Comparison of ENCODE assay signal across 19 cellular contexts in the genomic region with DNA sequence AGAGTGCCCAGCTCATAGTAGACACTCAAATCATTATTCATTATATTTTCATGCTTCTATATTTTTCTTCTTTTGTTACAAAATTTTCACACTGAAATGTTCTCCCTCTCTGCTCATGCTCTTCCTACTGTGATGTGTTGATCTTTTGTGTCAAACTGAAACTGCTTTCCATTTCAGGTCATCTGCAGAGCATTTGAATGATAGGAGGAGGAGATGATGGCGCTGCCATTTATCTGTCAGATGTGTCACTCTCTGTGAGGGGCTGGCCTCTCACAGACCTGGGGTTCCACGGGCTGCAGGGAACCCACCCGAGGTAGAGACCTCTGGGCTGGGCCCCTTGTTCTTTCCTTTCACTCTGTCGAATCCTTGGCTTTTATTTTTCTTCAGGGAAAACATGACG. TPM values are rescaled to one million over a fixed set of nuclear protein-coding genes. Genes with fewer than 3 reads are reported as not detected.
DNase-seq lines count a peak whose midpoint lies in the region; ATAC-seq and TF ChIP-seq lines count a peak whose summit lies in the region.
"Had no signal": no experiment of that assay in that cellular context is flagged by ENCODE, and none has a peak within 500 bp of the region (broad histone marks: within the 10 kb centered on the region; RNA-seq: fewer than 3 reads in every experiment).

No MANE protein-coding gene starts in this region.

- peak overlapping the region; percentile 97 for H3K4me2 ChIP-seq in BLaER1
- H3K4me2 ChIP-seq in Karpas-422 (ENCODE audit: low read depth, low read length, poor library complexity, severe bottlenecking): peak overlapping the region; percentile 56
- H3K4me2 ChIP-seq: KMS-11 had no signal

- H3K4me1 ChIP-seq in BLaER1: peaks cover 71% of the 10 kb centered on the region
- H3K4me1 ChIP-seq in Karpas-422 (ENCODE audit: low read length): peaks cover 38% of the 10 kb centered on the region
- peaks cover 1% of the 10 kb centered on the region for H3K4me1 ChIP-seq in right cardiac atrium (ENCODE audit: control insufficient read depth, insufficient read depth, low read length)
- peaks cover 3% of the 10 kb centered on the region; the same call in 1 of the 2 replicates for H3K4me1 ChIP-seq in SJCRH30
- H3K4me1 ChIP-seq: uterus had no signal

- no peak overlapping the region for H3K4me3 Mint-ChIP-seq in progenitor cell of endocrine pancreas (ENCODE audit: low read depth)

- H3K79me2 ChIP-seq in Karpas-422 (ENCODE audit: low read length): no peaks in the 10 kb centered on the region

- H3K36me3 Mint-ChIP-seq in progenitor cell of endocrine pancreas (ENCODE audit: insufficient read depth): no peaks in the 10 kb centered on the region

- H3K9me3 Mint-ChIP-seq in progenitor cell of endocrine pancreas (ENCODE audit: low read depth): no peaks in the 10 kb centered on the region

- no peaks in the 10 kb centered on the region for H3K9me2 ChIP-seq in Karpas-422 (replicated peaks; ENCODE audit: insufficient read depth, low read length)

- WGBS in right cardiac atrium: 50% methylated on average over 5 of the region's 5 CpGs

- ATAC-seq in GM19395 (IDR thresholded peaks at IDR 0.05; ENCODE audit: unreplicated experiment): peak; percentile 65
- no peak for ATAC-seq in right cardiac atrium
- ATAC-seq: left lobe of liver had no signal

- peak overlapping the region; percentile 99 for H2AFZ ChIP-seq in Karpas-422 (ENCODE audit: low read length)

- peak overlapping the region; percentile 99 for H3K27ac ChIP-seq in BLaER1
- H3K27ac ChIP-seq in Karpas-422 (ENCODE audit: low read length): peak overlapping the region; percentile 54
- H3K27ac ChIP-seq in right cardiac atrium (ENCODE audit: low read length): no peak overlapping the region
- H3K27ac ChIP-seq in SJCRH30: no peak overlapping the region
- H3K27ac ChIP-seq: KMS-11, neutrophil, uterus had no signal

- H3K27me3 ChIP-seq in BLaER1 (no peaks in the 10 kb centered on the region), Karpas-422 (ENCODE audit: low read length) (no peaks in the 10 kb centered on the region), right cardiac atrium (ENCODE audit: control insufficient read depth, insufficient read depth) (no peaks in the 10 kb centered on the region), SJCRH30 (no peaks in the 10 kb centered on the region)
- H3K27me3 ChIP-seq: uterus had no signal

- no peaks in the 10 kb centered on the region for H3K27me3 Mint-ChIP-seq in progenitor cell of endocrine pancreas

- intact Hi-C loops in right cardiac atrium (cut with DNase I): loop anchor here in 3 of 4 donors (5.0 to 10.0 kb wide), 2 partner anchors 97 to 205 kb away; partner anchors contain the start of gene EIF3F (in 3 of the 3)

- H3K36me3 ChIP-seq in BLaER1 (no peaks in the 10 kb centered on the region), Karpas-422 (ENCODE audit: insufficient read depth, low read length) (no peaks in the 10 kb centered on the region), SJCRH30 (no peaks in the 10 kb centered on the region)
- H3K36me3 ChIP-seq: neutrophil, uterus had no signal

- H3K27ac Mint-ChIP-seq in progenitor cell of endocrine pancreas: no peak overlapping the region

- TF ChIP-seq CTCF in fibroblast of the aortic adventitia (IDR thresholded peaks at IDR 0.05; ENCODE audit: insufficient read depth, low read length) (no peak), progenitor cell of endocrine pancreas (IDR thresholded peaks at IDR 0.05; ENCODE audit: unreplicated experiment) (no peak)

- peak overlapping the region; percentile 61 for H3K4me3 ChIP-seq in BLaER1
- H3K4me3 ChIP-seq in Karpas-422 (ENCODE audit: low read length): peak overlapping the region; percentile 32
- peak overlapping the region; percentile 28 for H3K4me3 ChIP-seq in fibroblast of the aortic adventitia (ENCODE audit: low read depth, low read length)
- H3K4me3 ChIP-seq in right cardiac atrium (ENCODE audit: low read length): no peak overlapping the region
- H3K4me3 ChIP-seq in SJCRH30: no peak overlapping the region
- H3K4me3 ChIP-seq: uterus had no signal

- DNase-seq in Karpas-422 (peak; percentile 49), fibroblast of the aortic adventitia (ENCODE audit: low read depth) (no peak), right cardiac atrium (no peak), progenitor cell of endocrine pancreas (ENCODE audit: low spot score, unreplicated experiment) (no peak), SJCRH30 (no peak), inferior parietal cortex (ENCODE audit: extremely low spot score) (no peak)
- DNase-seq: activated CD4-positive, alpha-beta T cell treated with anti-CD3 and anti-CD28 coated beads, Interleukin-2, amount 50 U/mL, for 4 hours; activated effector memory CD4-positive, alpha-beta T cell treated with anti-CD3 and anti-CD28 coated beads, Interleukin-2, amount 50 U/mL, for 16 hours; NCI-H2107; NK-92 treated with Interleukin-12 subunit alpha and Interleukin-12 subunit beta, amount 100 ng/mL, for 24 hours; uterus had no signal

- H3K9me3 ChIP-seq in BLaER1 (peaks cover 10% of the 10 kb centered on the region; the same call in 1 of the 2 replicates), Karpas-422 (ENCODE audit: low read length) (no peaks in the 10 kb centered on the region), right cardiac atrium (ENCODE audit: control insufficient read depth, low read length) (peaks cover 1% of the 10 kb centered on the region), SJCRH30 (replicated peaks) (no peaks in the 10 kb centered on the region)
- H3K9me3 ChIP-seq: neutrophil, uterus had no signal

- peak overlapping the region; percentile 89 for H3K9ac ChIP-seq in BLaER1
- peak overlapping the region; percentile 35 for H3K9ac ChIP-seq in Karpas-422 (ENCODE audit: low read length)
- H3K9ac ChIP-seq: KMS-11 had no signal

- H3K4me1 Mint-ChIP-seq in progenitor cell of endocrine pancreas (ENCODE audit: low read depth): peaks cover 7% of the 10 kb centered on the region

- H4K20me1 ChIP-seq in BLaER1 (no peaks in the 10 kb centered on the region), Karpas-422 (ENCODE audit: insufficient read depth, low read depth, low read length) (no peaks in the 10 kb centered on the region)

RNA-seq across cellular contexts. Expression of gene OR10A6, which starts 41.1 kb away (rescaled TPM):
- total RNA-seq in Karpas-422 (2014; rRNA removed; shearing (Covaris generic); ENCODE audit: low replicate concordance): not detected in 2 replicates
- 0.18 TPM in 1 of 2 replicates, not detected in the other for total RNA-seq in fibroblast of the aortic adventitia (ENCODE audit: low replicate concordance)
- not detected for total RNA-seq in right cardiac atrium
- not detected for polyA plus RNA-seq in right cardiac atrium
- not detected in 2 replicates for total RNA-seq in progenitor cell of endocrine pancreas
- total RNA-seq in SJCRH30 (2014; rRNA removed; shearing (Covaris generic)): not detected in 2 replicates
- total RNA-seq: bronchial epithelial cell; H4; left lobe of liver; T-helper 1 cell treated with Interleukin-12 subunit alpha and Interleukin-12 subunit beta and Interleukin-4 antibody, amounts not matched to agents 30 ng/mL and 1 ng/mL, for 36 hours; uterus had no signal

RNA-seq across cellular contexts. Expression of gene OR10A3, which starts 51.5 kb away (rescaled TPM):
- not detected in 2 replicates for total RNA-seq in Karpas-422 (2014; rRNA removed; shearing (Covaris generic); ENCODE audit: low replicate concordance)
- 0.09 TPM in 1 of 2 replicates, not detected in the other for total RNA-seq in fibroblast of the aortic adventitia (ENCODE audit: low replicate concordance)
- total RNA-seq in right cardiac atrium: not detected
- not detected for polyA plus RNA-seq in right cardiac atrium
- total RNA-seq in progenitor cell of endocrine pancreas: not detected in 2 replicates
- total RNA-seq in SJCRH30 (2014; rRNA removed; shearing (Covaris generic)): not detected in 2 replicates
- total RNA-seq: bronchial epithelial cell; H4; left lobe of liver; T-helper 1 cell treated with Interleukin-12 subunit alpha and Interleukin-12 subunit beta and Interleukin-4 antibody, amounts not matched to agents 30 ng/mL and 1 ng/mL, for 36 hours; uterus had no signal

RNA-seq across cellular contexts. Expression of gene OR5P3, which starts 59.3 kb away (rescaled TPM):
- not detected in 2 replicates for total RNA-seq in Karpas-422 (2014; rRNA removed; shearing (Covaris generic); ENCODE audit: low replicate concordance)
- not detected in 2 replicates for total RNA-seq in fibroblast of the aortic adventitia (ENCODE audit: low replicate concordance)
- total RNA-seq in right cardiac atrium: not detected
- polyA plus RNA-seq in right cardiac atrium: not detected
- not detected in 2 replicates for total RNA-seq in progenitor cell of endocrine pancreas
- total RNA-seq in SJCRH30 (2014; rRNA removed; shearing (Covaris generic)): not detected in 2 replicates
- total RNA-seq: bronchial epithelial cell; H4; left lobe of liver; T-helper 1 cell treated with Interleukin-12 subunit alpha and Interleukin-12 subunit beta and Interleukin-4 antibody, amounts not matched to agents 30 ng/mL and 1 ng/mL, for 36 hours; uterus had no signal

Comparison
In these comparisons a context has a peak if more than half of its experiments do, and no peak if none do; other contexts are left out.
1. H3K27ac ChIP-seq: peak in BLaER1 (single experiment) and Karpas-422 (single experiment); none in right cardiac atrium (single experiment) and SJCRH30 (single experiment).
2. H3K4me3 ChIP-seq: peak in BLaER1 (single experiment), Karpas-422 (single experiment) and fibroblast of the aortic adventitia (single experiment); none in right cardiac atrium (single experiment) and SJCRH30 (single experiment).